Comparison of ENCODE assay signal across 13 cellular contexts in genomic region chr21:44021064-44021463, GRCh38. TPM values are rescaled to one million over a fixed set of nuclear protein-coding genes. Genes with fewer than 3 reads are reported as not detected.
DNase-seq lines count a peak whose midpoint lies in the region; ATAC-seq and TF ChIP-seq lines count a peak whose summit lies in the region.
"Had no signal": no experiment of that assay in that cellular context is flagged by ENCODE, and none has a peak within 500 bp of the region (broad histone marks: within the 10 kb centered on the region; RNA-seq: fewer than 3 reads in every experiment).

No MANE protein-coding gene starts in this region.

- H3K4me1 Mint-ChIP-seq in stimulated activated naive B cell treated with anti-CD40 and anti-IgM and Interleukin-4, amounts not matched to agents 10 μg/mL and 1 μg/mL and 100 μg/mL, for 72 hours = peaks cover 52 to 92% of the 10 kb centered on the region in 2 donors

- H3K27ac ChIP-seq in heart right ventricle (peak overlapping the region in 8 of 10 donors; percentile 0 to 72 (median 52)), PC-9 (0 out of 2 replicates have a peak overlapping the region, but pooled peaks have one; percentile 16), dorsolateral prefrontal cortex (peak overlapping the region in 39 of 59 donors; percentile 1 to 70 (median 43)), Karpas-422 (ENCODE audit: low read length) (no peak overlapping the region)
- H3K27ac ChIP-seq: body of pancreas, C4-2B, testis had no signal

- BruUV-seq in PC-9 (replicated peaks; lab: Mats Ljungman, UMichigan) = no TSS peak

- H3K27me3 Mint-ChIP-seq in stimulated activated naive B cell treated with anti-CD40 and anti-IgM and Interleukin-4, amounts not matched to agents 10 μg/mL and 1 μg/mL and 100 μg/mL, for 72 hours = no peaks in the 10 kb centered on the region

- H3K36me3 ChIP-seq in heart right ventricle (no peaks in the 10 kb centered on the region), PC-9 (ENCODE audit: low read depth) (no peaks in the 10 kb centered on the region), Karpas-422 (ENCODE audit: insufficient read depth, low read length) (no peaks in the 10 kb centered on the region)

- TF ChIP-seq CTCF in heart right ventricle (IDR thresholded peaks at IDR 0.05) (no peak), PC-9 (conservative IDR thresholded peaks at IDR 0.05) (no peak), dorsolateral prefrontal cortex (IDR thresholded peaks at IDR 0.05 in 54 of 56, conservative IDR thresholded peaks at IDR 0.05 in 2 of 56; ENCODE audit: low read depth in 1 of 56, partially characterized antibody in 56 of 56) (no peak)

- H3F3A ChIP-seq in PC-9 (ENCODE audit: insufficient read depth, low read depth) = no peaks in the 10 kb centered on the region

- CTCF ChIA-PET in PC-9 (lab: Charles Lee) = no interaction called here

- H3K36me3 Mint-ChIP-seq in stimulated activated naive B cell treated with anti-CD40 and anti-IgM and Interleukin-4, amounts not matched to agents 10 μg/mL and 1 μg/mL and 100 μg/mL, for 72 hours = peaks cover 4 to 17% of the 10 kb centered on the region in 2 donors

- WGBS in heart right ventricle, 2 donors = 30 to 51% methylated on average over 1 of the region's 1 CpG

- H2AFZ ChIP-seq in PC-9 = no peak overlapping the region
- H2AFZ ChIP-seq in Karpas-422 (ENCODE audit: low read length) = no peak overlapping the region

- H3K4me2 ChIP-seq in PC-9 (no peak overlapping the region), Karpas-422 (ENCODE audit: low read depth, low read length, poor library complexity, severe bottlenecking) (no peak overlapping the region)

- no peak overlapping the region for H3K9ac ChIP-seq in Karpas-422 (ENCODE audit: low read length)

- H4K20me1 ChIP-seq in PC-9 (ENCODE audit: insufficient read depth) (peaks cover 35% of the 10 kb centered on the region), Karpas-422 (ENCODE audit: insufficient read depth, low read depth, low read length) (peaks cover 11% of the 10 kb centered on the region; the same call in 1 of the 2 replicates)

- H3K79me2 ChIP-seq in PC-9 (ENCODE audit: low read depth) (peaks cover 92% of the 10 kb centered on the region), Karpas-422 (ENCODE audit: low read length) (peaks cover 100% of the 10 kb centered on the region)

- H3K27me3 ChIP-seq in heart right ventricle (no peaks in the 10 kb centered on the region), PC-9 (ENCODE audit: insufficient read depth, low read depth) (no peaks in the 10 kb centered on the region), dorsolateral prefrontal cortex (no peaks in the 10 kb centered on the region), Karpas-422 (ENCODE audit: low read length) (no peaks in the 10 kb centered on the region)
- H3K27me3 ChIP-seq: body of pancreas, testis had no signal

- H3K4me1 ChIP-seq in heart right ventricle (peaks cover 11 to 86% (median 63%) of the 10 kb centered on the region in 9 donors), PC-9 (replicated peaks; ENCODE audit: insufficient read depth) (no peaks in the 10 kb centered on the region), Karpas-422 (ENCODE audit: low read length) (no peaks in the 10 kb centered on the region)

- no peak overlapping the region for H3K4me3 Mint-ChIP-seq in stimulated activated naive B cell treated with anti-CD40 and anti-IgM and Interleukin-4, amounts not matched to agents 10 μg/mL and 1 μg/mL and 100 μg/mL, for 72 hours

- intact Hi-C loops in heart right ventricle (cut with DNase I) = no loop called here
- intact Hi-C loops in Right ventricle myocardium superior (cut with DNase I) = loop anchor here (10.0 kb wide), 1 partner anchor 74 kb away; no protein-coding TSS in a partner anchor
- intact Hi-C loops in PC-9 (cut with micrococcal nuclease; ENCODE audit: unreplicated experiment) = no loop called here
- intact Hi-C loops in dorsolateral prefrontal cortex (cut with DNase I) = loop anchor here (5.0 to 10.0 kb wide), 2 partner anchors 284 to 304 kb away; no protein-coding TSS in a partner anchor

- H3K4me3 ChIP-seq in heart right ventricle (no peak overlapping the region), PC-9 (no peak overlapping the region), dorsolateral prefrontal cortex (no peak overlapping the region), Karpas-422 (ENCODE audit: low read length) (no peak overlapping the region)
- H3K4me3 ChIP-seq: body of pancreas, testis had no signal

- H3K9me3 ChIP-seq in heart right ventricle (no peaks in the 10 kb centered on the region), PC-9 (ENCODE audit: insufficient read depth, low read depth) (no peaks in the 10 kb centered on the region), Karpas-422 (ENCODE audit: low read length) (no peaks in the 10 kb centered on the region)
- H3K9me3 ChIP-seq: body of pancreas, testis had no signal

- POLR2A ChIA-PET in PC-9 (lab: Charles Lee; ENCODE audit: unreplicated experiment) = no interaction called here

- H3K9me3 Mint-ChIP-seq in stimulated activated naive B cell treated with anti-CD40 and anti-IgM and Interleukin-4, amounts not matched to agents 10 μg/mL and 1 μg/mL and 100 μg/mL, for 72 hours = no peaks in the 10 kb centered on the region

- H3K9me2 ChIP-seq in PC-9 (ENCODE audit: insufficient read depth) (no peaks in the 10 kb centered on the region), Karpas-422 (replicated peaks; ENCODE audit: insufficient read depth, low read length) (no peaks in the 10 kb centered on the region)

- ATAC-seq in heart right ventricle = no peak
- no peak for ATAC-seq in Right ventricle myocardium superior (ENCODE audit: poor library complexity)
- no peak for ATAC-seq in stimulated activated naive B cell treated with anti-CD40 and anti-IgM and Interleukin-4, amounts not matched to agents 10 μg/mL and 1 μg/mL and 100 μg/mL, for 72 hours (replicated peaks)
- ATAC-seq in HG03432 (IDR thresholded peaks at IDR 0.05; ENCODE audit: unreplicated experiment) = no peak
- ATAC-seq: body of pancreas, sciatic nerve had no signal

- H3K27ac Mint-ChIP-seq in stimulated activated naive B cell treated with anti-CD40 and anti-IgM and Interleukin-4, amounts not matched to agents 10 μg/mL and 1 μg/mL and 100 μg/mL, for 72 hours = peak overlapping the region; percentile 62

- DNase-seq in heart right ventricle (no peak), Right ventricle myocardium superior (no peak), PC-9 (no peak), dorsolateral prefrontal cortex (no peak), Karpas-422 (no peak)
- DNase-seq in stimulated activated naive B cell treated with anti-CD40 and anti-IgM and Interleukin-4, amounts not matched to agents 10 μg/mL and 1 μg/mL and 100 μg/mL, for 72 hours = no peak
- no peak for DNase-seq in stimulated activated naive CD4-positive, alpha-beta T cell (lab: John Stamatoyannopoulos, UW)
- DNase-seq: body of pancreas, kidney glomerular epithelial cell, testis had no signal

RNA-seq across cellular contexts. Expression of gene TRAPPC10, which starts 9.0 kb away (rescaled TPM):
- total RNA-seq in heart right ventricle (10 to 100 TPM; 18.7 to 26.2 (median 20.3) TPM), Right ventricle myocardium superior (20.3 TPM), PC-9 (2021) (24.0 and 27.2 TPM in 2 replicates), dorsolateral prefrontal cortex (100 to 1,000 TPM in 1 of 120 experiments, 10 to 100 TPM in 119; 49.1 to 103 (median 69.3) TPM)
- polyA plus RNA-seq in heart right ventricle = 1 to 10 TPM; 4.7 to 6.0 TPM
- total RNA-seq in Karpas-422 (2014; rRNA removed; shearing (Covaris generic); ENCODE audit: low replicate concordance) = 24.0 and 40.3 TPM in 2 replicates

Comparison
In these comparisons a context has a peak if more than half of its experiments do, and no peak if none do; other contexts are left out.
1. intact Hi-C loops: an anchor here in Right ventricle myocardium superior (10.0 kb wide) and dorsolateral prefrontal cortex (5.0 to 10.0 kb wide); none called in heart right ventricle and PC-9.